ENCODE assay signal across 11 cellular contexts in the genomic region with DNA sequence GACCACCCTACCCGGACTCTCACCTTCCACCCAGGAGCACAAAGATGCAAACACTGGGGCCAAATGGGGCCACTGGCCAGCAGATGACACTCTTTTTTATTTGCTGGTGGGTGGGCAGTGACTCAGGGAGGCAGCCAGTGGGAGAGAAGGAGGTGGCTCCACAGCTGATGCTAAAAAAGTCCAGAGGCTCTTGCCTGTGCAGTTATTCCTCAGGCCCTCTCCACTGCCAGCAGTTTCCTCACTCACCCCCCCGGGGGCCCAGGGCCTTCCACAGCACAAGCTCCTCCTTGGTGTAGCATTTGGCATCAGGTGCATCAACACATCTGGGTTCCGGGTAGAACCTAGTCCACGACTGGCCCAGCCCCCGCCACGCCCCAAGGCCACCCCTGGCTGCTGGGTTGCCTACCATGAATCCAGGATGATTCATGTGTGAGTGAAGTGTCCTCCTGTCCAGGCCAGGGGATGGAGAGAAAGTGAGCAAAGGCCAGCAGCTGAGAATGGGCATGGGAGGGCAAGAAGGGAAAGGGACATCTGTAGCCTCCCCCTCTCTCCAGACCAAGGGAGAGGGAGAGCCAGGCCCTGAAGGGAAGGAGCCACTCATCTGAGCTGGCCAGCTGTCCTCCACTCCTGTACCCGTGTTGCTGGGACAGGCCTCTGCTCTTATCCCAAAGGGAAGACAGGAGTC. TPM values are rescaled to one million over a fixed set of nuclear protein-coding genes. Genes with fewer than 3 reads are reported as not detected.
A peak's percentile ranks its signal among the peaks of the same experiment; 100 is the strongest.
DNase-seq lines count a peak whose midpoint lies in the region; ATAC-seq, FAIRE-seq and TF ChIP-seq lines count a peak whose summit lies in the region.
"Had no signal": no experiment of that assay in that cellular context is flagged by ENCODE, and none has a peak within 500 bp of the region (broad histone marks: within the 10 kb centered on the region; RNA-seq: fewer than 3 reads in every experiment).

No MANE protein-coding gene starts in this region.

- DNase-seq in LHCN-M2 (ENCODE audit: low read depth): peak; percentile 56
- DNase-seq in HepG2 (ENCODE audit: low spot score): no peak
- DNase-seq in substantia nigra (lab: John Stamatoyannopoulos, UW): peak in 1 of 49 donors; percentile 31
- DNase-seq in NCI-H2196 (lab: John Stamatoyannopoulos, UW; ENCODE audit: unreplicated experiment): no peak
- no peak for DNase-seq in posterior vena cava (ENCODE audit: low spot score)
- DNase-seq in activated CD4-positive, alpha-beta T cell treated with anti-CD3 and anti-CD28 coated beads, Interleukin-2, amount 10 ng/mL, durations not matched to agents 24 days and 14 days: no peak
- DNase-seq: activated CD4-positive, CD25-positive, alpha-beta regulatory T cell; activated T-cell treated with anti-CD3 and anti-CD28 coated beads, Interleukin-2, amount 50 U/mL, for 1 hour; stimulated activated CD4-positive, alpha-beta T cell treated with anti-CD3 and anti-CD28 coated beads, Interleukin-1b, Interleukin-23, amount 100 ng/mL, for 48 hours had no signal

- WGBS in HepG2 (ENCODE audit: low lambda C conversion rate): 9% methylated on average over 5 of the region's 7 CpGs

- in situ Hi-C loops in HepG2 (cut with HindIII; ENCODE audit: extremely low pct_ligation_motif_present, low pct_unique_long_range_greater_than_20kb): no loop called here

- H3K27me3 Mint-ChIP-seq in brain: peaks cover 28% of the 10 kb centered on the region
- peaks cover 64% of the 10 kb centered on the region for H3K27me3 Mint-ChIP-seq in activated CD4-positive, alpha-beta T cell treated with anti-CD3 and anti-CD28 coated beads, Interleukin-2, amount 10 ng/mL, durations not matched to agents 24 days and 14 days

- peaks cover 34% of the 10 kb centered on the region for H3K4me1 ChIP-seq in HepG2 (ENCODE audit: insufficient read depth, low read length)

- peaks cover 61% of the 10 kb centered on the region for H3K4me1 Mint-ChIP-seq in brain
- H3K4me1 Mint-ChIP-seq in activated CD4-positive, alpha-beta T cell treated with anti-CD3 and anti-CD28 coated beads, Interleukin-2, amount 10 ng/mL, durations not matched to agents 24 days and 14 days: peaks cover 19% of the 10 kb centered on the region

- 0 out of 2 replicates have a peak overlapping the region, but pooled peaks have one; percentile 87 for H3K4me2 ChIP-seq in HepG2 (ENCODE audit: low read depth, low read length)

- intact Hi-C loops in HepG2 (cut with micrococcal nuclease; ENCODE audit: unreplicated experiment): no loop called here
- intact Hi-C loops in posterior vena cava (cut with DNase I): loop anchor here in 1 of 2 donors (10.0 kb wide), 1 partner anchor 195 kb away; no protein-coding TSS in a partner anchor
- intact Hi-C loops in activated CD4-positive, alpha-beta T cell treated with anti-CD3 and anti-CD28 coated beads, Interleukin-2, amount 10 ng/mL, durations not matched to agents 24 days and 14 days (cut with micrococcal nuclease): loop anchor here (5.0 to 10.0 kb wide), 3 partner anchors 32 to 625 kb away; no protein-coding TSS in a partner anchor

- ATAC-seq in HepG2: no peak

- H3K4me3 ChIP-seq in HepG2 (replicated peaks in 1 of 3; ENCODE audit: insufficient read depth in 1 of 3, low read depth in 2 of 3, low read length in 3 of 3): no peak overlapping the region

- no peak overlapping the region for H2AFZ ChIP-seq in HepG2 (ENCODE audit: low read length)

- no peak for TF ChIP-seq EP300 in HepG2 (IDR thresholded peaks at IDR 0.05; ENCODE audit: low read depth in 2 of 2, low read length in 2 of 2)
- TF ChIP-seq EP300 in HepG2 (CRISPR knock-in tag; IDR thresholded peaks at IDR 0.05; ENCODE audit: borderline replicate concordance): no peak

- no peaks in the 10 kb centered on the region for H3K9me3 ChIP-seq in HepG2 (ENCODE audit: low read length)

- FAIRE-seq in HepG2 (lab: Jason Lieb, UNC): no peak

- no peak for TF ChIP-seq POLR2A in HepG2 (IDR thresholded peaks at IDR 0.05; ENCODE audit: insufficient read depth in 1 of 2, low read depth in 2 of 2, low read length in 2 of 2)

- H3K9ac ChIP-seq in HepG2 (ENCODE audit: insufficient read depth, low read depth, low read length): no peak overlapping the region

- H3K4me3 Mint-ChIP-seq in brain: peak overlapping the region; percentile 27 to 77 (median 54)
- no peak overlapping the region for H3K4me3 Mint-ChIP-seq in activated CD4-positive, alpha-beta T cell treated with anti-CD3 and anti-CD28 coated beads, Interleukin-2, amount 10 ng/mL, durations not matched to agents 24 days and 14 days

- TF ChIP-seq RAD21 in HepG2 (CRISPR knock-in tag; IDR thresholded peaks at IDR 0.05): no peak

- H3K27me3 ChIP-seq in HepG2 (ENCODE audit: control insufficient read depth in 1 of 2, insufficient read depth in 2 of 2, low read length in 2 of 2): peaks cover 6 to 45% of the 10 kb centered on the region in 2 experiments

- BruUV-seq in HepG2 (replicated peaks; lab: Mats Ljungman, UMichigan): no TSS peak

- no peaks in the 10 kb centered on the region for H3K36me3 Mint-ChIP-seq in brain
- peaks cover 4% of the 10 kb centered on the region for H3K36me3 Mint-ChIP-seq in activated CD4-positive, alpha-beta T cell treated with anti-CD3 and anti-CD28 coated beads, Interleukin-2, amount 10 ng/mL, durations not matched to agents 24 days and 14 days (ENCODE audit: low read depth)

- H3K9me3 Mint-ChIP-seq in brain: peaks cover 0 to 11% (median 0%) of the 10 kb centered on the region in 5 experiments
- H3K9me3 Mint-ChIP-seq in activated CD4-positive, alpha-beta T cell treated with anti-CD3 and anti-CD28 coated beads, Interleukin-2, amount 10 ng/mL, durations not matched to agents 24 days and 14 days: peaks cover 6% of the 10 kb centered on the region

- POLR2A ChIA-PET in HepG2 (lab: Yijun Ruan, JAX): no interaction called here

- H4K20me1 ChIP-seq in HepG2 (ENCODE audit: insufficient read depth, low read length): peaks cover 6% of the 10 kb centered on the region; the same call in 1 of the 2 replicates

- H3K36me3 ChIP-seq in HepG2 (replicated peaks in 1 of 2; ENCODE audit: control insufficient read depth in 1 of 2, insufficient read depth in 2 of 2, low read length in 2 of 2): no peaks in the 10 kb centered on the region

- H3K79me2 ChIP-seq in HepG2 (ENCODE audit: insufficient read depth, low read length): no peaks in the 10 kb centered on the region

- H3K27ac Mint-ChIP-seq in brain: peak overlapping the region in 4 of 5 experiments; percentile 16 to 99 (median 84)
- no peak overlapping the region for H3K27ac Mint-ChIP-seq in activated CD4-positive, alpha-beta T cell treated with anti-CD3 and anti-CD28 coated beads, Interleukin-2, amount 10 ng/mL, durations not matched to agents 24 days and 14 days

- H3K27ac ChIP-seq in HepG2 (ENCODE audit: extremely low read length, insufficient read depth, low read length) (no peak overlapping the region), substantia nigra (ENCODE audit: low read depth, low read length, poor library complexity, severe bottlenecking) (peak overlapping the region; percentile 58)

- CTCF ChIA-PET in HepG2 (lab: Yijun Ruan, JAX; ENCODE audit: low intra/inter-chr PET ratio, low total read pairs): no interaction called here

- TF ChIP-seq CTCF in brain (conservative IDR thresholded peaks at IDR 0.05): no peak
- no peak for TF ChIP-seq CTCF in HepG2 (CRISPR knock-in tag; IDR thresholded peaks at IDR 0.05)

RNA-seq across cellular contexts. Expression of a gene that starts 1.7 kb away (rescaled TPM):
- total RNA-seq in LHCN-M2 (2014; rRNA removed) (0.11 TPM in 1 of 2 replicates, not detected in the other), HepG2 (2016; rRNA removed; fragmentation: Illumina TruSeq; extraction: Trizol) (0.11 TPM in 1 of 2 replicates, not detected in the other), posterior vena cava (10 to 100 TPM; 27.3 to 37.3 TPM)
- polyA plus RNA-seq in LHCN-M2 (2012): not detected
- polyA plus RNA-seq in brain (ENCODE audit: insufficient read depth, low read depth, low replicate concordance) (49.2 TPM), HepG2 (2011; rRNA removed) (0.09 and 0.12 TPM in 2 replicates)
- not detected in 2 replicates for total RNA-seq in HepG2 (2016; cell fraction: cytosol; rRNA removed; fragmentation: Illumina TruSeq; extraction: Trizol; ENCODE audit: low read depth)
- total RNA-seq in HepG2 (2016; cell fraction: insoluble cytoplasmic fraction; rRNA removed; fragmentation: Illumina TruSeq; extraction: Trizol): 0.13 TPM in 1 of 2 replicates, not detected in the other
- total RNA-seq in HepG2 (2016; cell fraction: membrane; rRNA removed; fragmentation: Illumina TruSeq; extraction: Trizol): 0.07 and 0.09 TPM in 2 replicates
- total RNA-seq in HepG2 (2016; cell fraction: nucleus; rRNA removed; fragmentation: Illumina TruSeq; extraction: Trizol): 0.09 and 0.28 TPM in 2 replicates
- 0.09 and 0.11 TPM in 2 replicates for polyA plus RNA-seq in HepG2 (2011; cell fraction: cytosol; rRNA removed)
- polyA plus RNA-seq in HepG2 (2011; cell fraction: nucleus; rRNA removed): 0.32 and 0.38 TPM in 2 replicates
- polyA plus RNA-seq in HepG2 (2012): 0.07 TPM in 1 of 2 replicates, not detected in the other
- polyA plus RNA-seq in HepG2 (2016; cell fraction: cytosol; fragmentation: Illumina TruSeq; extraction: Trizol; ENCODE audit: low read depth): 0.03 TPM in 1 of 2 replicates, not detected in the other
- polyA plus RNA-seq in HepG2 (2016; cell fraction: insoluble cytoplasmic fraction; fragmentation: Illumina TruSeq; extraction: Trizol; ENCODE audit: low read depth): not detected in 2 replicates
- 0.06 TPM in 1 of 2 replicates, not detected in the other for polyA plus RNA-seq in HepG2 (2016; cell fraction: membrane; fragmentation: Illumina TruSeq; extraction: Trizol; ENCODE audit: low read depth)
- not detected in 2 replicates for polyA plus RNA-seq in HepG2 (2016; cell fraction: nucleus; fragmentation: Illumina TruSeq; extraction: Trizol; ENCODE audit: insufficient read depth, low read depth)
- 0.74 and 1.2 TPM in 2 replicates for polyA minus RNA-seq in HepG2 (2011; rRNA and poly(A)+ RNA removed; ENCODE audit: low replicate concordance)
- 0.30 TPM in 1 of 2 replicates, not detected in the other for polyA minus RNA-seq in HepG2 (2011; cell fraction: cytosol; rRNA and poly(A)+ RNA removed)
- 0.13 TPM in 1 of 2 replicates, not detected in the other for polyA minus RNA-seq in HepG2 (2011; cell fraction: nucleus; rRNA and poly(A)+ RNA removed)
- total RNA-seq in activated CD4-positive, alpha-beta T cell treated with anti-CD3 and anti-CD28 coated beads, Interleukin-2, amount 10 ng/mL, durations not matched to agents 24 days and 14 days: 0.36 and 0.37 TPM in 2 replicates

RNA-seq across cellular contexts. Expression of a gene that starts 11.0 kb away (rescaled TPM):
- total RNA-seq in LHCN-M2 (2014; rRNA removed): 0.13 TPM in 1 of 2 replicates, not detected in the other
- polyA plus RNA-seq in LHCN-M2 (2012): 0.39 TPM
- 4.2 TPM for polyA plus RNA-seq in brain (ENCODE audit: insufficient read depth, low read depth, low replicate concordance)
- 3.7 and 4.8 TPM in 2 replicates for total RNA-seq in HepG2 (2016; rRNA removed; fragmentation: Illumina TruSeq; extraction: Trizol)
- 2.6 and 2.9 TPM in 2 replicates for total RNA-seq in HepG2 (2016; cell fraction: cytosol; rRNA removed; fragmentation: Illumina TruSeq; extraction: Trizol; ENCODE audit: low read depth)
- 4.2 and 4.4 TPM in 2 replicates for total RNA-seq in HepG2 (2016; cell fraction: insoluble cytoplasmic fraction; rRNA removed; fragmentation: Illumina TruSeq; extraction: Trizol)
- 3.6 and 5.1 TPM in 2 replicates for total RNA-seq in HepG2 (2016; cell fraction: membrane; rRNA removed; fragmentation: Illumina TruSeq; extraction: Trizol)
- total RNA-seq in HepG2 (2016; cell fraction: nucleus; rRNA removed; fragmentation: Illumina TruSeq; extraction: Trizol): 3.2 and 5.3 TPM in 2 replicates
- 7.5 and 10.1 TPM in 2 replicates for polyA plus RNA-seq in HepG2 (2011; rRNA removed)
- 5.8 and 10.0 TPM in 2 replicates for polyA plus RNA-seq in HepG2 (2011; cell fraction: cytosol; rRNA removed)
- polyA plus RNA-seq in HepG2 (2011; cell fraction: nucleus; rRNA removed): 17.6 and 19.9 TPM in 2 replicates
- 4.8 and 5.0 TPM in 2 replicates for polyA plus RNA-seq in HepG2 (2012)
- 3.9 and 4.8 TPM in 2 replicates for polyA plus RNA-seq in HepG2 (2016; cell fraction: cytosol; fragmentation: Illumina TruSeq; extraction: Trizol; ENCODE audit: low read depth)
- polyA plus RNA-seq in HepG2 (2016; cell fraction: insoluble cytoplasmic fraction; fragmentation: Illumina TruSeq; extraction: Trizol; ENCODE audit: low read depth): 7.8 and 8.1 TPM in 2 replicates
- 5.6 and 8.0 TPM in 2 replicates for polyA plus RNA-seq in HepG2 (2016; cell fraction: membrane; fragmentation: Illumina TruSeq; extraction: Trizol; ENCODE audit: low read depth)
- 5.7 and 8.2 TPM in 2 replicates for polyA plus RNA-seq in HepG2 (2016; cell fraction: nucleus; fragmentation: Illumina TruSeq; extraction: Trizol; ENCODE audit: insufficient read depth, low read depth)
- polyA minus RNA-seq in HepG2 (2011; rRNA and poly(A)+ RNA removed; ENCODE audit: low replicate concordance): 0.65 and 23.1 TPM in 2 replicates
- 8.4 and 12.0 TPM in 2 replicates for polyA minus RNA-seq in HepG2 (2011; cell fraction: cytosol; rRNA and poly(A)+ RNA removed)
- 5.0 and 6.3 TPM in 2 replicates for polyA minus RNA-seq in HepG2 (2011; cell fraction: nucleus; rRNA and poly(A)+ RNA removed)
- total RNA-seq in posterior vena cava: 10 to 100 TPM; 27.9 to 71.8 TPM
- 14.3 and 15.7 TPM in 2 replicates for total RNA-seq in activated CD4-positive, alpha-beta T cell treated with anti-CD3 and anti-CD28 coated beads, Interleukin-2, amount 10 ng/mL, durations not matched to agents 24 days and 14 days
- total RNA-seq: M059J had no signal

RNA-seq across cellular contexts. Expression of a gene that starts 44.4 kb away (rescaled TPM):
- 0.06 TPM in 2 replicates for total RNA-seq in LHCN-M2 (2014; rRNA removed)
- polyA plus RNA-seq in LHCN-M2 (2012): 0.11 TPM
- polyA plus RNA-seq in brain (ENCODE audit: insufficient read depth, low read depth, low replicate concordance): 0.24 TPM
- total RNA-seq in HepG2 (2016; rRNA removed; fragmentation: Illumina TruSeq; extraction: Trizol): not detected in 2 replicates
- 0.18 TPM in 1 of 2 replicates, not detected in the other for total RNA-seq in HepG2 (2016; cell fraction: cytosol; rRNA removed; fragmentation: Illumina TruSeq; extraction: Trizol; ENCODE audit: low read depth)
- total RNA-seq in HepG2 (2016; cell fraction: insoluble cytoplasmic fraction; rRNA removed; fragmentation: Illumina TruSeq; extraction: Trizol): 0.04 TPM in 1 of 2 replicates, not detected in the other
- total RNA-seq in HepG2 (2016; cell fraction: membrane; rRNA removed; fragmentation: Illumina TruSeq; extraction: Trizol): not detected in 2 replicates
- 0.13 TPM in 1 of 2 replicates, not detected in the other for total RNA-seq in HepG2 (2016; cell fraction: nucleus; rRNA removed; fragmentation: Illumina TruSeq; extraction: Trizol)
- 0.24 and 0.39 TPM in 2 replicates for polyA plus RNA-seq in HepG2 (2011; rRNA removed)
- 0.13 and 0.15 TPM in 2 replicates for polyA plus RNA-seq in HepG2 (2011; cell fraction: cytosol; rRNA removed)
- 2.9 and 3.2 TPM in 2 replicates for polyA plus RNA-seq in HepG2 (2011; cell fraction: nucleus; rRNA removed)
- 0.51 and 0.72 TPM in 2 replicates for polyA plus RNA-seq in HepG2 (2012)
- polyA plus RNA-seq in HepG2 (2016; cell fraction: cytosol; fragmentation: Illumina TruSeq; extraction: Trizol; ENCODE audit: low read depth): not detected in 2 replicates
- not detected in 2 replicates for polyA plus RNA-seq in HepG2 (2016; cell fraction: insoluble cytoplasmic fraction; fragmentation: Illumina TruSeq; extraction: Trizol; ENCODE audit: low read depth)
- polyA plus RNA-seq in HepG2 (2016; cell fraction: membrane; fragmentation: Illumina TruSeq; extraction: Trizol; ENCODE audit: low read depth): not detected in 2 replicates
- polyA plus RNA-seq in HepG2 (2016; cell fraction: nucleus; fragmentation: Illumina TruSeq; extraction: Trizol; ENCODE audit: insufficient read depth, low read depth): 0.12 and 0.88 TPM in 2 replicates
- polyA minus RNA-seq in HepG2 (2011; rRNA and poly(A)+ RNA removed; ENCODE audit: low replicate concordance): 0.08 TPM in 1 of 2 replicates, not detected in the other
- polyA minus RNA-seq in HepG2 (2011; cell fraction: cytosol; rRNA and poly(A)+ RNA removed): not detected in 2 replicates
- 0.25 and 0.26 TPM in 2 replicates for polyA minus RNA-seq in HepG2 (2011; cell fraction: nucleus; rRNA and poly(A)+ RNA removed)
- not detected for total RNA-seq in posterior vena cava
- total RNA-seq in activated CD4-positive, alpha-beta T cell treated with anti-CD3 and anti-CD28 coated beads, Interleukin-2, amount 10 ng/mL, durations not matched to agents 24 days and 14 days: 7.3 and 7.5 TPM in 2 replicates
- total RNA-seq: M059J had no signal

RNA-seq across cellular contexts. Expression of a gene that starts 48.4 kb away (rescaled TPM):
- 61.1 and 64.0 TPM in 2 replicates for total RNA-seq in LHCN-M2 (2014; rRNA removed)
- polyA plus RNA-seq in LHCN-M2 (2012): 40.4 TPM
- polyA plus RNA-seq in brain (ENCODE audit: insufficient read depth, low read depth, low replicate concordance): 29.9 TPM
- 7.2 and 16.7 TPM in 2 replicates for total RNA-seq in HepG2 (2016; rRNA removed; fragmentation: Illumina TruSeq; extraction: Trizol)
- 1.1 and 2.0 TPM in 2 replicates for total RNA-seq in HepG2 (2016; cell fraction: cytosol; rRNA removed; fragmentation: Illumina TruSeq; extraction: Trizol; ENCODE audit: low read depth)
- total RNA-seq in HepG2 (2016; cell fraction: insoluble cytoplasmic fraction; rRNA removed; fragmentation: Illumina TruSeq; extraction: Trizol): 7.2 and 16.4 TPM in 2 replicates
- total RNA-seq in HepG2 (2016; cell fraction: membrane; rRNA removed; fragmentation: Illumina TruSeq; extraction: Trizol): 3.4 and 3.7 TPM in 2 replicates
- total RNA-seq in HepG2 (2016; cell fraction: nucleus; rRNA removed; fragmentation: Illumina TruSeq; extraction: Trizol): 12.9 and 13.9 TPM in 2 replicates
- 6.6 and 6.9 TPM in 2 replicates for polyA plus RNA-seq in HepG2 (2011; rRNA removed)
- 3.9 and 9.1 TPM in 2 replicates for polyA plus RNA-seq in HepG2 (2011; cell fraction: cytosol; rRNA removed)
- polyA plus RNA-seq in HepG2 (2011; cell fraction: nucleus; rRNA removed): 20.5 and 25.6 TPM in 2 replicates
- polyA plus RNA-seq in HepG2 (2012): 4.2 and 4.4 TPM in 2 replicates
- 1.5 and 1.9 TPM in 2 replicates for polyA plus RNA-seq in HepG2 (2016; cell fraction: cytosol; fragmentation: Illumina TruSeq; extraction: Trizol; ENCODE audit: low read depth)
- polyA plus RNA-seq in HepG2 (2016; cell fraction: insoluble cytoplasmic fraction; fragmentation: Illumina TruSeq; extraction: Trizol; ENCODE audit: low read depth): 5.2 and 6.7 TPM in 2 replicates
- polyA plus RNA-seq in HepG2 (2016; cell fraction: membrane; fragmentation: Illumina TruSeq; extraction: Trizol; ENCODE audit: low read depth): 2.6 and 2.9 TPM in 2 replicates
- 23.3 and 23.7 TPM in 2 replicates for polyA plus RNA-seq in HepG2 (2016; cell fraction: nucleus; fragmentation: Illumina TruSeq; extraction: Trizol; ENCODE audit: insufficient read depth, low read depth)
- 34.8 and 52.5 TPM in 2 replicates for polyA minus RNA-seq in HepG2 (2011; rRNA and poly(A)+ RNA removed; ENCODE audit: low replicate concordance)
- polyA minus RNA-seq in HepG2 (2011; cell fraction: cytosol; rRNA and poly(A)+ RNA removed): 7.6 and 11.1 TPM in 2 replicates
- polyA minus RNA-seq in HepG2 (2011; cell fraction: nucleus; rRNA and poly(A)+ RNA removed): 13.7 and 16.2 TPM in 2 replicates
- 10 to 100 TPM; 19.2 to 24.5 TPM for total RNA-seq in posterior vena cava
- total RNA-seq in activated CD4-positive, alpha-beta T cell treated with anti-CD3 and anti-CD28 coated beads, Interleukin-2, amount 10 ng/mL, durations not matched to agents 24 days and 14 days: 56.4 and 57.4 TPM in 2 replicates

Comparison
In these comparisons a context has a peak if more than half of its experiments do, and no peak if none do; other contexts are left out.
1. RNA of a gene that starts 1.7 kb away (total RNA-seq): 27.3 to 37.3 TPM in posterior vena cava; 0.36 to 0.37 TPM in activated CD4-positive, alpha-beta T cell treated with anti-CD3 and anti-CD28 coated beads, Interleukin-2, amount 10 ng/mL, durations not matched to agents 24 days and 14 days, 0.11 TPM in LHCN-M2 and 0.07 to 0.28 TPM in HepG2; every median in the first group is over 10 times any median in the second.